18 cellular contexts compared by ENCODE assay signal in genomic region chr12:50061946-50062725, GRCh38. TPM values are rescaled to one million over a fixed set of nuclear protein-coding genes. Genes with fewer than 3 reads are reported as not detected.
DNase-seq lines count a peak whose midpoint lies in the region; ATAC-seq, FAIRE-seq and TF ChIP-seq lines count a peak whose summit lies in the region.
"Had no signal": no experiment of that assay in that cellular context is flagged by ENCODE, and none has a peak within 500 bp of the region (broad histone marks: within the 10 kb centered on the region; RNA-seq: fewer than 3 reads in every experiment).

No MANE protein-coding gene starts in this region.

- H4K20me1 ChIP-seq in BLaER1 treated with 17β-estradiol and CSF1 and Interleukin-3, amounts not matched to agents 10 nM and 100 nM, result peaks cover 0 to 18% (median 0%) of the 10 kb centered on the region in 11 experiments; a peak in 3 of 22 replicates
- H4K20me1 ChIP-seq in astrocyte (ENCODE audit: insufficient read depth, low read length), result no peaks in the 10 kb centered on the region
- no peaks in the 10 kb centered on the region for H4K20me1 ChIP-seq in H9 (ENCODE audit: control insufficient read depth, insufficient read depth, insufficient read length)

- H3K79me2 ChIP-seq in astrocyte (ENCODE audit: insufficient read depth, low read length) (no peaks in the 10 kb centered on the region), H9 (ENCODE audit: insufficient read depth, low read length) (no peaks in the 10 kb centered on the region)

- no CpG with 5 or more reads among the region's 6 CpGs for WGBS in H9 (ENCODE audit: extremely low coverage, insufficient read length, low lambda C conversion rate)
- 79 to 80% methylated on average over 5 to 6 of the region's 6 CpGs for WGBS in endodermal cell (ENCODE audit: insufficient coverage in 1 of 2, insufficient read length in 1 of 2), 2 experiments
- WGBS in adrenal gland, 4 donors, result 65 to 75% (median 72%) methylated on average over 6 of the region's 6 CpGs

- intact Hi-C loops in lower lobe of right lung (cut with DNase I), result no loop called here
- intact Hi-C loops in adrenal gland (cut with DNase I), result loop anchor here in 1 of 2 donors (5.0 kb wide), 1 partner anchor 90 kb away; the partner anchor contains the start of gene AQP6

- peaks cover under 1 to 18% (median 14%) of the 10 kb centered on the region in 11 experiments; a peak in 19 of 22 replicates for H3K27me3 ChIP-seq in BLaER1 treated with 17β-estradiol and CSF1 and Interleukin-3, amounts not matched to agents 10 nM and 100 nM
- no peaks in the 10 kb centered on the region for H3K27me3 ChIP-seq in astrocyte (ENCODE audit: insufficient read depth, low read length)
- peaks cover 11% of the 10 kb centered on the region for H3K27me3 ChIP-seq in lower lobe of right lung (ENCODE audit: low read depth)
- peaks cover 20% of the 10 kb centered on the region; the same call in 1 of the 2 replicates for H3K27me3 ChIP-seq in H9 (ENCODE audit: insufficient read depth, low read length)
- H3K27me3 ChIP-seq in endodermal cell (ENCODE audit: control insufficient read depth, insufficient read depth, low read length, poor library complexity, severe bottlenecking), result peaks cover 52% of the 10 kb centered on the region
- no peaks in the 10 kb centered on the region for H3K27me3 ChIP-seq in adrenal gland

- H3K14ac ChIP-seq in H9 (ENCODE audit: insufficient read depth, low read length), result no peak overlapping the region

- H3K9me3 ChIP-seq in BLaER1 treated with 17β-estradiol and CSF1 and Interleukin-3, amounts not matched to agents 10 nM and 100 nM (replicated peaks in 1 of 11), result no peaks in the 10 kb centered on the region
- no peaks in the 10 kb centered on the region for H3K9me3 ChIP-seq in KOPT-K1 (ENCODE audit: insufficient read depth, low read length, poor library complexity, severe bottlenecking)
- H3K9me3 ChIP-seq in astrocyte (ENCODE audit: insufficient read depth, low read depth, low read length), result no peaks in the 10 kb centered on the region
- no peaks in the 10 kb centered on the region for H3K9me3 ChIP-seq in lower lobe of right lung
- H3K9me3 ChIP-seq in H9 (ENCODE audit: control insufficient read depth, low read depth, low read length), result no peaks in the 10 kb centered on the region
- H3K9me3 ChIP-seq in endodermal cell (ENCODE audit: control insufficient read depth, low read length), result no peaks in the 10 kb centered on the region
- no peaks in the 10 kb centered on the region for H3K9me3 ChIP-seq in adrenal gland (replicated peaks in 1 of 3)

- H3K23me2 ChIP-seq in H9 (ENCODE audit: insufficient read length, low read depth, low read length, poor library complexity, severe bottlenecking), result no peaks in the 10 kb centered on the region

- H3K4me3 ChIP-seq in BLaER1 treated with 17β-estradiol and CSF1 and Interleukin-3, amounts not matched to agents 10 nM and 100 nM, result no peak overlapping the region
- H3K4me3 ChIP-seq in astrocyte (ENCODE audit: insufficient read depth, low read depth, low read length), result no peak overlapping the region
- no peak overlapping the region for H3K4me3 ChIP-seq in lower lobe of right lung
- H3K4me3 ChIP-seq in endodermal cell (ENCODE audit: low read length), result no peak overlapping the region
- no peak overlapping the region for H3K4me3 ChIP-seq in adrenal gland

- peaks cover 38% of the 10 kb centered on the region for H3K27me3 Mint-ChIP-seq in astrocyte (ENCODE audit: low read depth, unreplicated experiment)
- H3K27me3 Mint-ChIP-seq in H9 (ENCODE audit: low read depth), result peaks cover 66% of the 10 kb centered on the region
- peaks cover 72% of the 10 kb centered on the region for H3K27me3 Mint-ChIP-seq in endodermal cell (ENCODE audit: insufficient read depth)

- no peak overlapping the region for H2BK20ac ChIP-seq in H9 (ENCODE audit: low read depth, low read length, poor library complexity, severe bottlenecking)

- H2BK5ac ChIP-seq in H9 (ENCODE audit: insufficient read length, low read length), result no peak overlapping the region

- no peak for TF ChIP-seq CTCF in astrocyte (IDR thresholded peaks at IDR 0.05; ENCODE audit: insufficient read depth, low read depth, low read length)
- TF ChIP-seq CTCF in lower lobe of right lung (IDR thresholded peaks at IDR 0.05), result no peak
- TF ChIP-seq CTCF in H9 (conservative IDR thresholded peaks at IDR 0.05), result no peak
- no peak for TF ChIP-seq CTCF in endodermal cell (conservative IDR thresholded peaks at IDR 0.05)
- TF ChIP-seq CTCF in adrenal gland (IDR thresholded peaks at IDR 0.05), result no peak

- H3K4me2 ChIP-seq in BLaER1 treated with 17β-estradiol and CSF1 and Interleukin-3, amounts not matched to agents 10 nM and 100 nM, result peak overlapping the region in 10 of 11 experiments; percentile 19 to 59 (median 36); a peak in 18 of 22 replicates
- peak overlapping the region; percentile 3 for H3K4me2 ChIP-seq in astrocyte (ENCODE audit: low read length)
- H3K4me2 ChIP-seq in H9 (ENCODE audit: insufficient read depth, insufficient read length, low read length), result no peak overlapping the region

- no peak overlapping the region for H3K18ac ChIP-seq in H9 (ENCODE audit: insufficient read length, low read depth, low read length)

- peaks cover 26 to 58% (median 48%) of the 10 kb centered on the region in 10 experiments for H3K4me1 ChIP-seq in BLaER1 treated with 17β-estradiol and CSF1 and Interleukin-3, amounts not matched to agents 10 nM and 100 nM
- peaks cover 21% of the 10 kb centered on the region for H3K4me1 ChIP-seq in astrocyte (ENCODE audit: insufficient read depth, low read length)
- no peaks in the 10 kb centered on the region for H3K4me1 ChIP-seq in lower lobe of right lung
- H3K4me1 ChIP-seq in H9 (ENCODE audit: insufficient read depth, low read length), result no peaks in the 10 kb centered on the region; the same call in 1 of the 2 replicates
- peaks cover 4% of the 10 kb centered on the region for H3K4me1 ChIP-seq in endodermal cell (ENCODE audit: control insufficient read depth, insufficient read depth, low read length)
- H3K4me1 ChIP-seq in adrenal gland (replicated peaks in 1 of 2), result peaks cover 0 to 6% of the 10 kb centered on the region in 2 donors

- H2BK15ac ChIP-seq in H9 (ENCODE audit: low read depth, low read length), result no peak overlapping the region

- no peaks in the 10 kb centered on the region for H3K36me3 ChIP-seq in BLaER1 treated with 17β-estradiol and CSF1 and Interleukin-3, amounts not matched to agents 10 nM and 100 nM
- H3K36me3 ChIP-seq in KOPT-K1 (ENCODE audit: insufficient read depth, low read length) (peaks cover 26% of the 10 kb centered on the region; the same call in 1 of the 2 replicates), astrocyte (ENCODE audit: insufficient read depth, low read length) (no peaks in the 10 kb centered on the region), lower lobe of right lung (no peaks in the 10 kb centered on the region), endodermal cell (ENCODE audit: control insufficient read depth, insufficient read depth, low read length) (no peaks in the 10 kb centered on the region), adrenal gland (replicated peaks in 1 of 2) (no peaks in the 10 kb centered on the region)

- no peak overlapping the region for H4K8ac ChIP-seq in H9 (replicated peaks; ENCODE audit: insufficient read length, low read depth, low read length)

- no peak overlapping the region for H3K56ac ChIP-seq in H9 (ENCODE audit: insufficient read length, low read depth, low read length)

- FAIRE-seq in astrocyte (lab: Jason Lieb, UNC), result no peak
- FAIRE-seq: GM19239, HTR-8/SVneo had no signal

- peak; percentile 58 for DNase-seq in astrocyte (ENCODE audit: low read depth)
- peak; percentile 22 for DNase-seq in lower lobe of right lung
- no peak for DNase-seq in H9
- DNase-seq in endodermal cell, result no peak
- no peak for DNase-seq in adrenal gland
- DNase-seq: CD4-positive, CD25-positive, alpha-beta regulatory T cell; HCEC 1CT; KBM-7; MM.1S; NCI-H1105 treated with DMSO at 0.1 percent for 48 hours; NCI-H226; NK-92 treated with Interleukin-12 subunit alpha and Interleukin-12 subunit beta, amount 100 ng/mL, for 24 hours; OCI-M1 had no signal

- no peak for ATAC-seq in lower lobe of right lung

- H2BK120ac ChIP-seq in H9 (ENCODE audit: low read depth, low read length, poor library complexity, severe bottlenecking), result no peak overlapping the region

- H2AFZ ChIP-seq in astrocyte (ENCODE audit: low read depth, low read length), result no peak overlapping the region
- H2AFZ ChIP-seq in H9 (ENCODE audit: low read length), result no peak overlapping the region

- H3K9ac ChIP-seq in BLaER1 treated with 17β-estradiol and CSF1 and Interleukin-3, amounts not matched to agents 10 nM and 100 nM, result no peak overlapping the region
- H3K9ac ChIP-seq in astrocyte (ENCODE audit: low read length), result no peak overlapping the region
- H3K9ac ChIP-seq in H9 (ENCODE audit: extremely low read depth, insufficient read length, low read length), result no peak overlapping the region
- H3K9ac ChIP-seq in endodermal cell (ENCODE audit: extremely low read depth, low read length, poor library complexity, severe bottlenecking), result no peak overlapping the region

- peaks cover 13% of the 10 kb centered on the region for H3K4me1 Mint-ChIP-seq in astrocyte (ENCODE audit: low read depth, unreplicated experiment)
- H3K4me1 Mint-ChIP-seq in H9, result peaks cover under 1 to 6% of the 10 kb centered on the region in 2 experiments
- peaks cover under 1% of the 10 kb centered on the region for H3K4me1 Mint-ChIP-seq in endodermal cell

- H3K23ac ChIP-seq in H9 (ENCODE audit: insufficient read length, low read depth, low read length), result no peak overlapping the region

- no peak for TF ChIP-seq POLR2A in adrenal gland (IDR thresholded peaks at IDR 0.05)

- H3K4me3 Mint-ChIP-seq in astrocyte (ENCODE audit: unreplicated experiment) (no peak overlapping the region), H9 (no peak overlapping the region), endodermal cell (no peak overlapping the region)
- H3K4me3 Mint-ChIP-seq: CD4-positive, CD25-positive, alpha-beta regulatory T cell had no signal

- no peak overlapping the region for H3T11ph ChIP-seq in H9 (ENCODE audit: low read length)

- peaks cover 3% of the 10 kb centered on the region for H3K9me3 Mint-ChIP-seq in astrocyte (ENCODE audit: unreplicated experiment)
- H3K9me3 Mint-ChIP-seq in H9, result no peaks in the 10 kb centered on the region; a peak in 1 of 5 replicates
- H3K9me3 Mint-ChIP-seq in endodermal cell, result no peaks in the 10 kb centered on the region
- H3K9me3 Mint-ChIP-seq: CD4-positive, CD25-positive, alpha-beta regulatory T cell had no signal

- no peak overlapping the region for H4K5ac ChIP-seq in H9 (ENCODE audit: insufficient read length, low read depth, low read length)

- H3K4ac ChIP-seq in H9 (ENCODE audit: low read depth, low read length), result no peak overlapping the region

- H4K91ac ChIP-seq in H9 (ENCODE audit: insufficient read length, low read depth, low read length), result no peak overlapping the region

- H2AK5ac ChIP-seq in H9 (ENCODE audit: insufficient read length, low read length), result no peak overlapping the region

- H3K27ac Mint-ChIP-seq in astrocyte (ENCODE audit: unreplicated experiment) (peak overlapping the region; percentile 18), H9 (no peak overlapping the region), endodermal cell (no peak overlapping the region)

- peaks cover 23% of the 10 kb centered on the region for H3K36me3 Mint-ChIP-seq in astrocyte (ENCODE audit: low read depth, unreplicated experiment)
- no peaks in the 10 kb centered on the region for H3K36me3 Mint-ChIP-seq in H9 (ENCODE audit: insufficient read depth in 1 of 3, low read depth in 3 of 3)
- no peaks in the 10 kb centered on the region for H3K36me3 Mint-ChIP-seq in endodermal cell (ENCODE audit: low read depth)
- H3K36me3 Mint-ChIP-seq: CD4-positive, CD25-positive, alpha-beta regulatory T cell had no signal

- H3K79me1 ChIP-seq in H9 (ENCODE audit: insufficient read depth, low read depth, low read length, poor library complexity, severe bottlenecking), result no peaks in the 10 kb centered on the region

- H2BK12ac ChIP-seq in H9 (ENCODE audit: insufficient read length, low read depth, low read length), result no peak overlapping the region

- no peak overlapping the region for H3K27ac ChIP-seq in BLaER1 treated with 17β-estradiol and CSF1 and Interleukin-3, amounts not matched to agents 10 nM and 100 nM
- H3K27ac ChIP-seq in KOPT-K1 (ENCODE audit: low read depth, low read length, poor library complexity, severe bottlenecking) (peak overlapping the region; percentile 45), astrocyte (ENCODE audit: low read depth, low read length) (no peak overlapping the region), lower lobe of right lung (no peak overlapping the region), H9 (ENCODE audit: insufficient read length, low read depth, low read length) (no peak overlapping the region), endodermal cell (ENCODE audit: low read depth, low read length) (no peak overlapping the region), adrenal gland (no peak overlapping the region)

RNA-seq across cellular contexts. Expression of gene ASIC1, which starts 4.7 kb away (rescaled TPM):
- 8.1 and 8.2 TPM in 2 replicates for total RNA-seq in astrocyte
- total RNA-seq in lower lobe of right lung, result 1.6 TPM
- total RNA-seq in H9 (2021), result 3.9 and 4.0 TPM in 2 replicates
- 1 to 10 TPM; 4.2 to 5.2 TPM for total RNA-seq in endodermal cell
- 19.3 TPM for polyA plus RNA-seq in endodermal cell (2013, experiment 1 of 2)
- polyA plus RNA-seq in endodermal cell (2013, experiment 2 of 2), result 17.1 TPM
- total RNA-seq in adrenal gland, result 1 to 10 TPM in 2 of 8 donors, under 1 TPM in 5, not detected in 1; 0.65 to 1.2 (median 0.79) TPM
- polyA plus RNA-seq in adrenal gland, result 1 to 10 TPM in 1 of 3 donors, under 1 TPM in 2; 0.47 to 1.3 (median 0.71) TPM

RNA-seq across cellular contexts. Expression of gene SMARCD1, which starts 23.0 kb away (rescaled TPM):
- total RNA-seq in astrocyte (59.9 and 64.4 TPM in 2 replicates), lower lobe of right lung (44.2 TPM), H9 (2021) (142 and 152 TPM in 2 replicates), endodermal cell (100 to 1,000 TPM; 118 to 125 TPM), adrenal gland (10 to 100 TPM; 25.0 to 64.3 (median 54.6) TPM)
- 161 TPM for polyA plus RNA-seq in endodermal cell (2013, experiment 1 of 2)
- 129 TPM for polyA plus RNA-seq in endodermal cell (2013, experiment 2 of 2)
- polyA plus RNA-seq in adrenal gland, result 10 to 100 TPM; 22.9 to 65.0 (median 24.0) TPM

RNA-seq across cellular contexts. Expression of gene RACGAP1, which starts 36.8 kb away (rescaled TPM):
- total RNA-seq in astrocyte (15.9 and 18.8 TPM in 2 replicates), lower lobe of right lung (13.7 TPM), H9 (2021) (60.8 and 64.8 TPM in 2 replicates), endodermal cell (10 to 100 TPM; 49.6 to 96.6 TPM), adrenal gland (10 to 100 TPM in 1 of 8 donors, 1 to 10 TPM in 7; 5.0 to 12.9 (median 6.3) TPM)
- 76.4 TPM for polyA plus RNA-seq in endodermal cell (2013, experiment 1 of 2)
- polyA plus RNA-seq in endodermal cell (2013, experiment 2 of 2), result 79.6 TPM
- polyA plus RNA-seq in adrenal gland, result 1 to 10 TPM; 1.3 to 5.0 (median 3.1) TPM

RNA-seq across cellular contexts. Expression of gene GPD1, which starts 41.7 kb away (rescaled TPM):
- total RNA-seq in astrocyte (0.29 and 0.59 TPM in 2 replicates), lower lobe of right lung (67.0 TPM), H9 (2021) (0.70 and 1.2 TPM in 2 replicates), endodermal cell (1 to 10 TPM in 1 of 2 donors, under 1 TPM in 1; 0.93 to 1.1 TPM), adrenal gland (1 to 10 TPM in 7 of 8 donors, under 1 TPM in 1; 0.43 to 8.5 (median 3.5) TPM)
- 0.32 TPM for polyA plus RNA-seq in endodermal cell (2013, experiment 1 of 2)
- polyA plus RNA-seq in endodermal cell (2013, experiment 2 of 2), result 0.46 TPM
- 10 to 100 TPM in 1 of 3 donors, 1 to 10 TPM in 2; 2.1 to 36.9 (median 2.7) TPM for polyA plus RNA-seq in adrenal gland
- total RNA-seq: CD4-positive, CD25-positive, alpha-beta regulatory T cell; RPMI7951 had no signal

RNA-seq across cellular contexts. Expression of gene COX14, which starts 49.9 kb away (rescaled TPM):
- total RNA-seq in astrocyte (49.7 and 59.9 TPM in 2 replicates), lower lobe of right lung (68.0 TPM), H9 (2021) (31.2 and 31.9 TPM in 2 replicates), endodermal cell (10 to 100 TPM; 26.0 to 26.7 TPM), adrenal gland (100 to 1,000 TPM in 4 of 8 donors, 10 to 100 TPM in 4; 61.2 to 150 (median 105) TPM)
- polyA plus RNA-seq in endodermal cell (2013, experiment 1 of 2), result 27.9 TPM
- 20.5 TPM for polyA plus RNA-seq in endodermal cell (2013, experiment 2 of 2)
- 10 to 100 TPM; 78.8 to 98.5 (median 86.3) TPM for polyA plus RNA-seq in adrenal gland

Comparison
In these comparisons a context has a peak if more than half of its experiments do, and no peak if none do; other contexts are left out.
1. DNase-seq: peak in astrocyte (single experiment) and lower lobe of right lung (single experiment); none in H9 (single experiment), endodermal cell (single experiment) and adrenal gland (0 of 7).